In genomic region chr6:170583736-170584180, GRCh38 we compare ENCODE assay signal across 8 cellular contexts. TPM values are rescaled to one million over a fixed set of nuclear protein-coding genes. Genes with fewer than 3 reads are reported as not detected.
DNase-seq lines count a peak whose midpoint lies in the region; ATAC-seq and TF ChIP-seq lines count a peak whose summit lies in the region.

No MANE protein-coding gene starts in this region.

- TF ChIP-seq CTCF in MM.1S (IDR thresholded peaks at IDR 0.05; ENCODE audit: low read length), result no peak
- peak in 2 of 56 donors; percentile 9 to 10 for TF ChIP-seq CTCF in dorsolateral prefrontal cortex (IDR thresholded peaks at IDR 0.05 in 54 of 56, conservative IDR thresholded peaks at IDR 0.05 in 2 of 56; ENCODE audit: low read depth in 1 of 56, partially characterized antibody in 56 of 56)
- peak in 1 of 3 experiments; percentile 8 for TF ChIP-seq CTCF in nephron (IDR thresholded peaks at IDR 0.05; ENCODE audit: unreplicated experiment in 3 of 3)

- no peak for DNase-seq in T-helper 2 cell treated with Interferon-gamma antibody and Interleukin-4, amounts not matched to agents 5 μg/mL and 100 μg/mL, for 36 hours (ENCODE audit: low spot score)
- no peak for DNase-seq in T-helper 2 cell
- DNase-seq in MM.1S, result peak; percentile 7
- no peak for DNase-seq in dorsolateral prefrontal cortex
- DNase-seq in activated CD4-positive, alpha-beta T cell treated with anti-CD3 and anti-CD28 coated beads, Interleukin-2, amount 50 U/mL, for 1 hour, result no peak

- peak overlapping the region; percentile 70 for H3K9ac ChIP-seq in MM.1S (ENCODE audit: low read length)

- intact Hi-C loops in dorsolateral prefrontal cortex (cut with DNase I), result loop anchor here (1.0 to 2.0 kb wide), 2 partner anchors 29 kb away; partner anchors contain the start of gene TBP (in 2 of the 2)

- peak overlapping the region; percentile 92 for H3K27ac Mint-ChIP-seq in T-helper 2 cell treated with Interferon-gamma antibody and Interleukin-4, amounts not matched to agents 5 μg/mL and 100 μg/mL, for 36 hours
- H3K27ac Mint-ChIP-seq in nephron, result peak overlapping the region; percentile 87 to 98 (median 92)

- H3K36me3 ChIP-seq in MM.1S (replicated peaks; ENCODE audit: insufficient read depth, low read length), result no peaks in the 10 kb centered on the region; the same call in 1 of the 2 replicates

- H2AFZ ChIP-seq in MM.1S (ENCODE audit: low read length), result peak overlapping the region; percentile 45; the same call in 1 of the 2 replicates

- no peaks in the 10 kb centered on the region for H3K27me3 ChIP-seq in MM.1S (replicated peaks; ENCODE audit: insufficient read depth, low read length)
- no peaks in the 10 kb centered on the region for H3K27me3 ChIP-seq in dorsolateral prefrontal cortex

- no peaks in the 10 kb centered on the region for H3K9me3 ChIP-seq in MM.1S (replicated peaks; ENCODE audit: insufficient read depth, low read length)

- peaks cover 47% of the 10 kb centered on the region for H3K36me3 Mint-ChIP-seq in T-helper 2 cell treated with Interferon-gamma antibody and Interleukin-4, amounts not matched to agents 5 μg/mL and 100 μg/mL, for 36 hours (ENCODE audit: low read depth)
- peaks cover 36% of the 10 kb centered on the region for H3K36me3 Mint-ChIP-seq in nephron (ENCODE audit: low read depth)

- no peaks in the 10 kb centered on the region for H3K4me1 ChIP-seq in MM.1S (ENCODE audit: low read length)

- ATAC-seq in HG02759 (IDR thresholded peaks at IDR 0.05; ENCODE audit: unreplicated experiment) (no peak), HG03378 (IDR thresholded peaks at IDR 0.05; ENCODE audit: unreplicated experiment) (no peak)

- H3K4me1 Mint-ChIP-seq in T-helper 2 cell treated with Interferon-gamma antibody and Interleukin-4, amounts not matched to agents 5 μg/mL and 100 μg/mL, for 36 hours (ENCODE audit: low read depth), result peaks cover 20% of the 10 kb centered on the region
- H3K4me1 Mint-ChIP-seq in nephron, result peaks cover 18% of the 10 kb centered on the region

- no peaks in the 10 kb centered on the region for H4K20me1 ChIP-seq in MM.1S (ENCODE audit: insufficient read depth, low read length)

- H3K9me3 Mint-ChIP-seq in T-helper 2 cell treated with Interferon-gamma antibody and Interleukin-4, amounts not matched to agents 5 μg/mL and 100 μg/mL, for 36 hours, result no peaks in the 10 kb centered on the region
- H3K9me3 Mint-ChIP-seq in nephron, result no peaks in the 10 kb centered on the region

- H3K4me2 ChIP-seq in MM.1S (ENCODE audit: low read depth, low read length), result peak overlapping the region; percentile 62; the same call in 1 of the 2 replicates

- H3K27me3 Mint-ChIP-seq in T-helper 2 cell treated with Interferon-gamma antibody and Interleukin-4, amounts not matched to agents 5 μg/mL and 100 μg/mL, for 36 hours (ENCODE audit: low read depth), result no peaks in the 10 kb centered on the region
- no peaks in the 10 kb centered on the region for H3K27me3 Mint-ChIP-seq in nephron (ENCODE audit: low read depth)

- peak overlapping the region; percentile 93 for H3K4me3 Mint-ChIP-seq in T-helper 2 cell treated with Interferon-gamma antibody and Interleukin-4, amounts not matched to agents 5 μg/mL and 100 μg/mL, for 36 hours
- H3K4me3 Mint-ChIP-seq in nephron, result peak overlapping the region; percentile 93 to 99 (median 97)

- H3K27ac ChIP-seq in MM.1S (ENCODE audit: low read length) (peak overlapping the region; percentile 67; the same call in 1 of the 2 replicates), dorsolateral prefrontal cortex (peak overlapping the region in 57 of 59 donors; percentile 32 to 95 (median 84))

- H3F3A ChIP-seq in MM.1S (ENCODE audit: insufficient read depth, low read length), result 0 out of 2 replicates have a peak, but pooled peaks cover 2% of the 10 kb centered on the region

- H3K79me2 ChIP-seq in MM.1S (ENCODE audit: low read length), result peaks cover 16% of the 10 kb centered on the region

- H3K4me3 ChIP-seq in MM.1S (ENCODE audit: low read length), result peak overlapping the region; percentile 84
- peak overlapping the region; percentile 62 to 100 (median 89) for H3K4me3 ChIP-seq in dorsolateral prefrontal cortex

- no peaks in the 10 kb centered on the region for H3K9me2 ChIP-seq in MM.1S (replicated peaks; ENCODE audit: insufficient read depth, low read length)

RNA-seq across cellular contexts. Expression of gene PDCD2, which starts 0.7 kb away (rescaled TPM):
- total RNA-seq in dorsolateral prefrontal cortex, result 10 to 100 TPM; 18.2 to 38.8 (median 28.9) TPM

RNA-seq across cellular contexts. Expression of gene TBP, which starts 29.6 kb away (rescaled TPM):
- total RNA-seq in dorsolateral prefrontal cortex, result 10 to 100 TPM; 11.6 to 21.6 (median 16.2) TPM

RNA-seq across cellular contexts. Expression of gene PSMB1, which starts 30.7 kb away (rescaled TPM):
- 100 to 1,000 TPM in 103 of 120 experiments, 10 to 100 TPM in 17; 87.1 to 133 (median 111) TPM for total RNA-seq in dorsolateral prefrontal cortex
